15 cellular contexts compared by ENCODE assay signal in genomic region chr3:79167651-79168416, GRCh38.
DNase-seq lines count a peak whose midpoint lies in the region; ATAC-seq and TF ChIP-seq lines count a peak whose summit lies in the region.
"Had no signal": no experiment of that assay in that cellular context is flagged by ENCODE, and none has a peak within 500 bp of the region (broad histone marks: within the 10 kb centered on the region; RNA-seq: fewer than 3 reads in every experiment).

No MANE protein-coding gene starts in this region.

- H3K4me3 Mint-ChIP-seq in neural progenitor cell (no peak overlapping the region), glutamatergic neuron (ENCODE audit: unreplicated experiment) (no peak overlapping the region)

- H3K36me3 ChIP-seq in neural progenitor cell: no peaks in the 10 kb centered on the region

- DNase-seq in COLO829 (ENCODE audit: low spot score) (peak; percentile 8), NCI-H226 (peak; percentile 90), epithelial cell of esophagus (ENCODE audit: low read depth) (peak; percentile 80), neural progenitor cell (ENCODE audit: low spot score) (no peak), glutamatergic neuron (no peak), nucleus accumbens (lab: John Stamatoyannopoulos, UW) (no peak), 8988T (no peak)
- DNase-seq: DMS153, midbrain, NCI-H1048, NCI-H774, T-helper 1 cell had no signal

- no peak overlapping the region for H3K27ac ChIP-seq in neural progenitor cell

- H3K9me3 Mint-ChIP-seq in neural progenitor cell (no peaks in the 10 kb centered on the region), glutamatergic neuron (ENCODE audit: unreplicated experiment) (no peaks in the 10 kb centered on the region)

- H3K27ac Mint-ChIP-seq in neural progenitor cell (no peak overlapping the region), glutamatergic neuron (ENCODE audit: unreplicated experiment) (no peak overlapping the region)

- H3F3A ChIP-seq in neural progenitor cell (ENCODE audit: low read depth): no peaks in the 10 kb centered on the region

- H3K4me2 ChIP-seq in neural progenitor cell: no peak overlapping the region

- TF ChIP-seq CTCF in epithelial cell of esophagus (IDR thresholded peaks at IDR 0.05; ENCODE audit: insufficient read depth, low read depth, low read length, missing control alignments) (no peak), neural progenitor cell (IDR thresholded peaks at IDR 0.05) (no peak), glutamatergic neuron (IDR thresholded peaks at IDR 0.05; ENCODE audit: partially characterized antibody, unreplicated experiment) (no peak)

- no peaks in the 10 kb centered on the region for H3K79me2 ChIP-seq in neural progenitor cell (ENCODE audit: low read depth)

- H4K20me1 ChIP-seq in neural progenitor cell (ENCODE audit: low read depth): no peaks in the 10 kb centered on the region

- H3K36me3 Mint-ChIP-seq in neural progenitor cell (no peaks in the 10 kb centered on the region), glutamatergic neuron (ENCODE audit: unreplicated experiment) (no peaks in the 10 kb centered on the region)
- H3K36me3 Mint-ChIP-seq: brain had no signal

- H3K4me1 ChIP-seq in neural progenitor cell: peaks cover 11% of the 10 kb centered on the region

- peaks cover 11% of the 10 kb centered on the region for H3K4me1 Mint-ChIP-seq in neural progenitor cell
- no peaks in the 10 kb centered on the region for H3K4me1 Mint-ChIP-seq in glutamatergic neuron (ENCODE audit: low read depth, unreplicated experiment)

- no peaks in the 10 kb centered on the region for H3K9me3 ChIP-seq in neural progenitor cell (ENCODE audit: low read depth)

- no peak overlapping the region for H3K4me3 ChIP-seq in epithelial cell of esophagus (ENCODE audit: low read length)
- no peak overlapping the region for H3K4me3 ChIP-seq in neural progenitor cell
- H3K4me3 ChIP-seq: skin epidermis had no signal

- no peaks in the 10 kb centered on the region for H3K27me3 Mint-ChIP-seq in neural progenitor cell (ENCODE audit: insufficient read depth, low read depth)
- no peaks in the 10 kb centered on the region for H3K27me3 Mint-ChIP-seq in glutamatergic neuron (ENCODE audit: unreplicated experiment)
- H3K27me3 Mint-ChIP-seq: brain had no signal

- no peaks in the 10 kb centered on the region for H3K27me3 ChIP-seq in neural progenitor cell

- no peak for ATAC-seq in HG03139 (IDR thresholded peaks at IDR 0.05; ENCODE audit: unreplicated experiment)

- peak overlapping the region; percentile 18 for H2AFZ ChIP-seq in neural progenitor cell (replicated peaks)

- H3K9ac ChIP-seq in neural progenitor cell: no peak overlapping the region

Comparison
In these comparisons a context has a peak if more than half of its experiments do, and no peak if none do; other contexts are left out.
1. DNase-seq: peak in COLO829 (single experiment), NCI-H226 (single experiment) and epithelial cell of esophagus (single experiment); none in neural progenitor cell (single experiment), glutamatergic neuron (single experiment), nucleus accumbens (0 of 56) and 8988T (single experiment).